1 cellular context compared by ENCODE assay signal in genomic region chr10:29287635-29288034, GRCh38.
TF ChIP-seq lines count a peak whose summit lies in the region.

No MANE protein-coding gene starts in this region.

TF ChIP-seq in HepG2, 621 proteins besides CTCF, POLR2A, EP300 and RAD21 (continued from another document):
- TF ChIP-seq FOXP4 (CRISPR knock-in tag; IDR thresholded peaks at IDR 0.05) = no peak
